8 cellular contexts compared by ENCODE assay signal in the genomic region with DNA sequence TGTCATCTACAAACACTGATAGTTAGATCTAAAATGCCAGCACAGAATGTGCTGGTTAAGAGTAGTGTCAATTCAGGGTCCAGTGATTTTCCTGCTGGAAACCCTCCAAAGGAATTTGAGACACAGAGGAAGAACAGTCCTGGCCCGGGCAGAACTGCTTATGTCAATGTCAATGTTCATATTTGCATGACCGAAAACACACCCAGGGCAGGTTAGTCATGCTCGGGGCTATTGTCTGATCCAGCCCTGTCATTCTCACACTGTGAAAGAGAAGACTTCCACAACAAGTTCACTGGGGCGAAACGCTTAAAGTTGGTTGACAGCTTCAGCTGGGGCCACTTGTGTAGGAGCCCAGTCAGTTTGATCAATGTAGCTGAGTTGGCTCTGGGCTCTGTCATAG.
DNase-seq lines count a peak whose midpoint lies in the region; ATAC-seq and TF ChIP-seq lines count a peak whose summit lies in the region.

No MANE protein-coding gene starts in this region.

- no peak overlapping the region for H3K4ac ChIP-seq in mesenchymal stem cell (ENCODE audit: low read depth in 1 of 2, low read length in 2 of 2)

- H3K27me3 ChIP-seq in mesenchymal stem cell (ENCODE audit: control insufficient read depth in 1 of 2, insufficient read depth in 1 of 2, low read length in 2 of 2) (peaks cover 0 to 52% of the 10 kb centered on the region in 2 experiments), dorsolateral prefrontal cortex (no peaks in the 10 kb centered on the region), endodermal cell (ENCODE audit: control insufficient read depth, insufficient read depth, low read length, poor library complexity, severe bottlenecking) (peaks cover 10% of the 10 kb centered on the region)

- H3K23ac ChIP-seq in mesenchymal stem cell (ENCODE audit: low read length in 2 of 2): no peak overlapping the region

- no peaks in the 10 kb centered on the region for H3K9me3 Mint-ChIP-seq in endodermal cell

- DNase-seq in NCI-H510A treated with DMSO at 0.1 percent for 48 hours (lab: John Stamatoyannopoulos, UW) (peak; percentile 70), mesenchymal stem cell (peak; percentile 2), dorsolateral prefrontal cortex (no peak), endodermal cell (no peak), KG1 (lab: John Stamatoyannopoulos, UW) (no peak), HUDEP-2 (lab: John Stamatoyannopoulos, UW; ENCODE audit: unreplicated experiment in 76 of 76) (no peak)

- intact Hi-C loops in dorsolateral prefrontal cortex (cut with DNase I): no loop called here

- peaks cover 38% of the 10 kb centered on the region for H3K27me3 Mint-ChIP-seq in endodermal cell (ENCODE audit: insufficient read depth)

- H4K91ac ChIP-seq in mesenchymal stem cell (ENCODE audit: low read length): no peak overlapping the region

- H3K36me3 ChIP-seq in mesenchymal stem cell (ENCODE audit: control insufficient read depth in 1 of 2, insufficient read depth in 2 of 2, low read depth in 1 of 2, low read length in 2 of 2): no peaks in the 10 kb centered on the region
- H3K36me3 ChIP-seq in endodermal cell (ENCODE audit: control insufficient read depth, insufficient read depth, low read length): no peaks in the 10 kb centered on the region

- H3K4me1 ChIP-seq in mesenchymal stem cell (ENCODE audit: control insufficient read depth, insufficient read depth, low read depth, low read length) (peaks cover 13% of the 10 kb centered on the region), endodermal cell (ENCODE audit: control insufficient read depth, insufficient read depth, low read length) (no peaks in the 10 kb centered on the region)

- H3K36me3 Mint-ChIP-seq in endodermal cell (ENCODE audit: low read depth): no peaks in the 10 kb centered on the region

- H3K27ac ChIP-seq in mesenchymal stem cell (ENCODE audit: low read length, poor library complexity, severe bottlenecking) (no peak overlapping the region), dorsolateral prefrontal cortex (no peak overlapping the region), endodermal cell (ENCODE audit: low read depth, low read length) (no peak overlapping the region)

- TF ChIP-seq CTCF in dorsolateral prefrontal cortex (IDR thresholded peaks at IDR 0.05 in 54 of 56, conservative IDR thresholded peaks at IDR 0.05 in 2 of 56; ENCODE audit: low read depth in 1 of 56, partially characterized antibody in 56 of 56) (no peak), endodermal cell (conservative IDR thresholded peaks at IDR 0.05) (no peak)

- H3K4me2 ChIP-seq in mesenchymal stem cell (ENCODE audit: low read length, poor library complexity, severe bottlenecking): peak overlapping the region; percentile 7

- no peak overlapping the region for H3K14ac ChIP-seq in mesenchymal stem cell (ENCODE audit: low read length in 2 of 2)

- no peak overlapping the region for H3K27ac Mint-ChIP-seq in endodermal cell

- peak; percentile 89 for ATAC-seq in GM18511 (IDR thresholded peaks at IDR 0.05; ENCODE audit: unreplicated experiment)
- peak; percentile 88 for ATAC-seq in HG02840 (IDR thresholded peaks at IDR 0.05; ENCODE audit: low FRiP score, unreplicated experiment)

- H4K8ac ChIP-seq in mesenchymal stem cell (ENCODE audit: low read length): no peak overlapping the region

- H3K9ac ChIP-seq in mesenchymal stem cell (ENCODE audit: low read length): no peak overlapping the region
- H3K9ac ChIP-seq in endodermal cell (ENCODE audit: extremely low read depth, low read length, poor library complexity, severe bottlenecking): no peak overlapping the region

- no peak overlapping the region for H2BK12ac ChIP-seq in mesenchymal stem cell (ENCODE audit: low read length in 2 of 2)

- H3K4me3 Mint-ChIP-seq in endodermal cell: no peak overlapping the region

- H3K18ac ChIP-seq in mesenchymal stem cell (ENCODE audit: low read depth in 1 of 2, low read length in 2 of 2): no peak overlapping the region

- H2AK5ac ChIP-seq in mesenchymal stem cell (ENCODE audit: low read length, severe bottlenecking): no peak overlapping the region

- H3K9me3 ChIP-seq in mesenchymal stem cell (ENCODE audit: control insufficient read depth, low read length): no peaks in the 10 kb centered on the region
- H3K9me3 ChIP-seq in endodermal cell (ENCODE audit: control insufficient read depth, low read length): no peaks in the 10 kb centered on the region

- H3K79me1 ChIP-seq in mesenchymal stem cell (replicated peaks; ENCODE audit: low read length, poor library complexity, severe bottlenecking): no peaks in the 10 kb centered on the region

- no peak overlapping the region for H2AFZ ChIP-seq in mesenchymal stem cell (ENCODE audit: low read depth, low read length)

- H3K4me3 ChIP-seq in mesenchymal stem cell (ENCODE audit: insufficient read depth in 1 of 2, low read depth in 1 of 2, low read length in 2 of 2) (no peak overlapping the region), dorsolateral prefrontal cortex (no peak overlapping the region), endodermal cell (ENCODE audit: low read length) (no peak overlapping the region)

- 72% methylated on average over 5 of the region's 5 CpGs for WGBS in mesenchymal stem cell
- WGBS in endodermal cell (ENCODE audit: insufficient coverage in 1 of 2, insufficient read length in 1 of 2), 2 experiments: 68 to 93% methylated on average over 5 of the region's 5 CpGs

- no peak overlapping the region for H2BK5ac ChIP-seq in mesenchymal stem cell (ENCODE audit: low read depth, low read length, poor library complexity, severe bottlenecking)

- no peak overlapping the region for H2BK120ac ChIP-seq in mesenchymal stem cell (ENCODE audit: low read depth, low read length)

- H3K4me1 Mint-ChIP-seq in endodermal cell: peaks cover 18% of the 10 kb centered on the region

- no peak overlapping the region for H2BK15ac ChIP-seq in mesenchymal stem cell (ENCODE audit: low read depth, poor library complexity, severe bottlenecking)

Comparison
In these comparisons a context has a peak if more than half of its experiments do, and no peak if none do; other contexts are left out.
1. DNase-seq: peak in NCI-H510A treated with DMSO at 0.1 percent for 48 hours (single experiment) and mesenchymal stem cell (single experiment); none in dorsolateral prefrontal cortex (0 of 10), endodermal cell (single experiment), KG1 (single experiment) and HUDEP-2 (0 of 76).